8 cellular contexts compared by ENCODE assay signal in genomic region chr11:48107188-48107704, GRCh38.
DNase-seq lines count a peak whose midpoint lies in the region; ATAC-seq and TF ChIP-seq lines count a peak whose summit lies in the region.

No MANE protein-coding gene starts in this region.

- H3K4me1 ChIP-seq in BLaER1 treated with 17β-estradiol and CSF1 and Interleukin-3, amounts not matched to agents 10 nM and 100 nM, result peaks cover 77 to 100% (median 88%) of the 10 kb centered on the region in 10 experiments
- peaks cover 11% of the 10 kb centered on the region for H3K4me1 ChIP-seq in SJCRH30

- TF ChIP-seq CTCF in VCaP (conservative IDR thresholded peaks at IDR 0.05), result no peak

- H3K9me3 ChIP-seq in BLaER1 treated with 17β-estradiol and CSF1 and Interleukin-3, amounts not matched to agents 10 nM and 100 nM (replicated peaks in 1 of 11), result peaks cover 0 to 4% (median 2%) of the 10 kb centered on the region in 11 experiments; a peak in 17 of 22 replicates
- H3K9me3 ChIP-seq in SJCRH30 (replicated peaks), result no peaks in the 10 kb centered on the region

- H3K9ac ChIP-seq in BLaER1 treated with 17β-estradiol and CSF1 and Interleukin-3, amounts not matched to agents 10 nM and 100 nM, result peak overlapping the region; percentile 14 to 77 (median 49); a peak in 20 of 22 replicates

- ATAC-seq in GM19397 (IDR thresholded peaks at IDR 0.05; ENCODE audit: unreplicated experiment), result peak; percentile 83
- peak; percentile 70 for ATAC-seq in HG03280 (IDR thresholded peaks at IDR 0.05; ENCODE audit: unreplicated experiment)

- no peaks in the 10 kb centered on the region for H3K27me3 ChIP-seq in BLaER1 treated with 17β-estradiol and CSF1 and Interleukin-3, amounts not matched to agents 10 nM and 100 nM
- no peaks in the 10 kb centered on the region for H3K27me3 ChIP-seq in SJCRH30

- H3K27ac ChIP-seq in BLaER1 treated with 17β-estradiol and CSF1 and Interleukin-3, amounts not matched to agents 10 nM and 100 nM, result peak overlapping the region; percentile 33 to 95 (median 91); a peak in 21 of 22 replicates
- H3K27ac ChIP-seq in VCaP (peak overlapping the region; percentile 92; the same call in 1 of the 2 replicates), SJCRH30 (no peak overlapping the region)

- peaks cover 0 to 98% (median 43%) of the 10 kb centered on the region in 11 experiments; a peak in 16 of 22 replicates for H4K20me1 ChIP-seq in BLaER1 treated with 17β-estradiol and CSF1 and Interleukin-3, amounts not matched to agents 10 nM and 100 nM

- peak overlapping the region in 3 of 10 experiments; percentile 11 to 24 (median 21); a peak in 2 of 20 replicates for H3K4me3 ChIP-seq in BLaER1 treated with 17β-estradiol and CSF1 and Interleukin-3, amounts not matched to agents 10 nM and 100 nM
- H3K4me3 ChIP-seq in SJCRH30, result no peak overlapping the region

- peak overlapping the region; percentile 71 to 92 (median 90) for H3K4me2 ChIP-seq in BLaER1 treated with 17β-estradiol and CSF1 and Interleukin-3, amounts not matched to agents 10 nM and 100 nM

- DNase-seq in midbrain (lab: John Stamatoyannopoulos, UW), result peak; percentile 30
- DNase-seq in NCI-H774 (lab: John Stamatoyannopoulos, UW), result no peak
- DNase-seq in SJCRH30, result no peak
- no peak for DNase-seq in NCI-H82 treated with DMSO at 0.1 percent for 48 hours (lab: John Stamatoyannopoulos, UW; ENCODE audit: unreplicated experiment)

- H3K36me3 ChIP-seq in BLaER1 treated with 17β-estradiol and CSF1 and Interleukin-3, amounts not matched to agents 10 nM and 100 nM, result peaks cover 0 to 15% (median 1%) of the 10 kb centered on the region in 11 experiments; a peak in 11 of 22 replicates
- H3K36me3 ChIP-seq in SJCRH30, result no peaks in the 10 kb centered on the region
